Comparison of ENCODE assay signal across 11 cellular contexts in genomic region chr6:161443868-161444267, GRCh38.
DNase-seq lines count a peak whose midpoint lies in the region; ATAC-seq, FAIRE-seq and TF ChIP-seq lines count a peak whose summit lies in the region.
"Had no signal": no experiment of that assay in that cellular context is flagged by ENCODE, and none has a peak within 500 bp of the region (broad histone marks: within the 10 kb centered on the region; RNA-seq: fewer than 3 reads in every experiment).

No MANE protein-coding gene starts in this region.

- TF ChIP-seq POLR2A in K562 (conservative IDR thresholded peaks at IDR 0.05): no peak

- no peak overlapping the region for H3K4me3 ChIP-seq in A673 (ENCODE audit: low read depth, low read length, poor library complexity, severe bottlenecking)
- peak overlapping the region; percentile 24; the same call in 1 of the 2 replicates for H3K4me3 ChIP-seq in HUES64 (ENCODE audit: low read length)
- H3K4me3 ChIP-seq in K562: no peak overlapping the region
- H3K4me3 ChIP-seq: vagina had no signal

- no peaks in the 10 kb centered on the region for H3K9me1 ChIP-seq in K562 (ENCODE audit: control insufficient read depth, insufficient read depth, low read length)

- H4K20me1 ChIP-seq in K562 (replicated peaks; ENCODE audit: control insufficient read depth, insufficient read depth, low read length): no peaks in the 10 kb centered on the region

- H3K27me3 ChIP-seq in A673 (replicated peaks; ENCODE audit: insufficient read depth, low read depth, low read length, poor library complexity) (no peaks in the 10 kb centered on the region), HUES64 (ENCODE audit: insufficient read depth, low read length) (peaks cover 13% of the 10 kb centered on the region; the same call in 1 of the 2 replicates), K562 (ENCODE audit: control insufficient read depth in 2 of 2, insufficient read depth in 2 of 2, low read length in 2 of 2) (peaks cover 58 to 76% of the 10 kb centered on the region in 2 experiments)
- H3K27me3 ChIP-seq: vagina had no signal

- WGBS in HUES64: 5% methylated on average over 8 of the region's 8 CpGs
- WGBS in K562 (ENCODE audit: insufficient coverage, low coverage, missing lambda C conversion rate): 1% methylated on average over 8 of the region's 8 CpGs

- H3K36me3 ChIP-seq in A673 (ENCODE audit: insufficient read depth, low read length, poor library complexity, severe bottlenecking) (no peaks in the 10 kb centered on the region), HUES64 (ENCODE audit: insufficient read depth, low read length) (no peaks in the 10 kb centered on the region), K562 (ENCODE audit: control insufficient read depth, insufficient read depth, low read length) (no peaks in the 10 kb centered on the region)
- H3K36me3 ChIP-seq: vagina had no signal

- H3K4me1 ChIP-seq in A673 (ENCODE audit: insufficient read depth, low read length, poor library complexity, severe bottlenecking): no peaks in the 10 kb centered on the region
- peaks cover 23% of the 10 kb centered on the region for H3K4me1 ChIP-seq in HUES64 (ENCODE audit: insufficient read depth, low read length)
- peaks cover 1 to 7% of the 10 kb centered on the region in 2 experiments for H3K4me1 ChIP-seq in K562 (replicated peaks in 1 of 2; ENCODE audit: control insufficient read depth in 2 of 2, insufficient read depth in 2 of 2, low read length in 2 of 2)
- H3K4me1 ChIP-seq: vagina had no signal

- no TSS peak for BruUV-seq in A673 (replicated peaks; lab: Mats Ljungman, UMichigan)
- no TSS peak for BruUV-seq in K562 (replicated peaks; lab: Mats Ljungman, UMichigan)

- FAIRE-seq in K562 (lab: Jason Lieb, UNC): no peak

- H3K4me2 ChIP-seq in K562 (ENCODE audit: insufficient read depth, low read length): peak overlapping the region; percentile 39; the same call in 1 of the 2 replicates

- intact Hi-C loops in A673 (cut with micrococcal nuclease; ENCODE audit: unreplicated experiment): no loop called here
- intact Hi-C loops in K562 (cut with micrococcal nuclease): loop anchor here (1.0 kb wide), 1 partner anchor 50 kb away; no protein-coding TSS in a partner anchor

- in situ Hi-C loops in K562 (cut with MboI) (no loop called here), KBM-7 (cut with MboI; ENCODE audit: low pct_unique_long_range_greater_than_20kb, low sequenced_read_pairs) (no loop called here)

- H2AFZ ChIP-seq in K562 (ENCODE audit: low read depth, low read length): peak overlapping the region; percentile 59; the same call in 1 of the 2 replicates

- no peaks in the 10 kb centered on the region for H3K79me2 ChIP-seq in K562 (ENCODE audit: control insufficient read depth, insufficient read depth, low read length)

- ATAC-seq in K562 (peak; percentile 57; the same call in 2 of the 3 replicates), HG03378 (IDR thresholded peaks at IDR 0.05; ENCODE audit: unreplicated experiment) (no peak), HG03097 (IDR thresholded peaks at IDR 0.05; ENCODE audit: low FRiP score, unreplicated experiment) (no peak)

- TF ChIP-seq RAD21 in K562 (CRISPR knock-in tag; conservative IDR thresholded peaks at IDR 0.05 in 1 of 2, IDR thresholded peaks at IDR 0.05 in 1 of 2): no peak

- peak; percentile 21 for DNase-seq in A673 (ENCODE audit: low spot score)
- peak in 3 of 4 experiments; percentile 22 to 42 (median 24) for DNase-seq in K562 (ENCODE audit: extremely low read depth in 1 of 4, low spot score in 3 of 4)
- DNase-seq in kidney glomerular epithelial cell (lab: John Stamatoyannopoulos, UW): peak; percentile 10
- DNase-seq in NCI-H2196 (lab: John Stamatoyannopoulos, UW; ENCODE audit: unreplicated experiment): no peak
- DNase-seq in KBM-7: no peak
- DNase-seq: cortex of kidney; stimulated activated CD4-positive, alpha-beta T cell treated with anti-CD3 and anti-CD28 coated beads, Interleukin-12 subunit alpha, Interleukin-12 subunit beta, amount 100 ng/mL, for 4 hours had no signal

- H3K27ac ChIP-seq in A673 (ENCODE audit: low read depth, low read length, poor library complexity, severe bottlenecking) (no peak overlapping the region), HUES64 (ENCODE audit: low read depth, low read length) (peak overlapping the region; percentile 36; the same call in 1 of the 2 replicates), K562 (ENCODE audit: extremely low read depth, low read depth, low read length) (no peak overlapping the region)
- H3K27ac ChIP-seq: vagina had no signal

- TF ChIP-seq CTCF in A673 (conservative IDR thresholded peaks at IDR 0.05; ENCODE audit: low read depth, low read length) (no peak), K562 (IDR thresholded peaks at IDR 0.05 in 2 of 3, conservative IDR thresholded peaks at IDR 0.05 in 1 of 3; ENCODE audit: insufficient read depth in 2 of 3, low read depth in 1 of 3, low read length in 3 of 3) (no peak)

- peak overlapping the region; percentile 35 for H3K9ac ChIP-seq in HUES64 (ENCODE audit: low read depth, low read length)
- H3K9ac ChIP-seq in K562 (ENCODE audit: insufficient read depth in 1 of 2, low read depth in 2 of 2, low read length in 2 of 2): no peak overlapping the region

- CTCF ChIA-PET in A673 (lab: Charles Lee): no interaction called here
- CTCF ChIA-PET in K562 (lab: Yijun Ruan, JAX; ENCODE audit: low intra/inter-chr PET ratio): interaction anchor here (0.6 to 0.7 kb wide), 2 partner anchors 14 to 342 kb away, joined by 3 read pairs; no protein-coding TSS in a partner anchor

- POLR2A ChIA-PET in A673 (lab: Charles Lee; ENCODE audit: low non-redundant PET) (no interaction called here), K562 (lab: Yijun Ruan, JAX) (interaction anchor here (1.0 to 1.4 kb wide), 3 partner anchors 9 to 479 kb away, joined by 3 to 4 read pairs (median 3); no protein-coding TSS in a partner anchor)

- TF ChIP-seq EP300 in K562 (IDR thresholded peaks at IDR 0.05; ENCODE audit: low read length): no peak

- H3K9me3 ChIP-seq in A673 (ENCODE audit: low read depth, low read length, poor library complexity, severe bottlenecking) (no peaks in the 10 kb centered on the region), HUES64 (ENCODE audit: insufficient read depth, low read depth, low read length) (no peaks in the 10 kb centered on the region), K562 (replicated peaks; ENCODE audit: control insufficient read depth, insufficient read depth, low read depth, low read length) (no peaks in the 10 kb centered on the region)
- H3K9me3 ChIP-seq: vagina had no signal

TF ChIP-seq in K562, 482 proteins besides CTCF, POLR2A, EP300 and RAD21:
- TF ChIP-seq XRCC5 (IDR thresholded peaks at IDR 0.05; ENCODE audit: low read depth, low read length) (no peak), PCBP1 (IDR thresholded peaks at IDR 0.05; ENCODE audit: low read depth, low read length, poor library complexity, severe bottlenecking) (no peak), IRF1 (CRISPR knock-in tag; IDR thresholded peaks at IDR 0.05; ENCODE audit: borderline replicate concordance) (no peak), MECOM (CRISPR knock-in tag; IDR thresholded peaks at IDR 0.05) (no peak), TCF15 (CRISPR knock-in tag; IDR thresholded peaks at IDR 0.05) (no peak), FOXA3 (CRISPR knock-in tag; conservative IDR thresholded peaks at IDR 0.05 in 1 of 2, IDR thresholded peaks at IDR 0.05 in 1 of 2) (no peak), MCM2 (IDR thresholded peaks at IDR 0.05; ENCODE audit: low read depth) (no peak), RBM14 (IDR thresholded peaks at IDR 0.05; ENCODE audit: borderline replicate concordance, insufficient read depth, low read depth, low read length) (no peak), MYC (IDR thresholded peaks at IDR 0.05; ENCODE audit: low read depth, low read length) (no peak), MYC (CRISPR knock-in tag; IDR thresholded peaks at IDR 0.05; ENCODE audit: borderline replicate concordance, low read depth) (no peak), SAFB2 (IDR thresholded peaks at IDR 0.05; ENCODE audit: borderline replicate concordance, low read depth, low read length, severe bottlenecking) (no peak)

Comparison
In these comparisons a context has a peak if more than half of its experiments do, and no peak if none do; other contexts are left out.
1. DNase-seq: peak in A673 (single experiment), K562 (3 of 4) and kidney glomerular epithelial cell (single experiment); none in NCI-H2196 (single experiment) and KBM-7 (single experiment).